In genomic region chr6:99590728-99591672, GRCh38 we compare ENCODE assay signal across 1 cellular context.
A peak's percentile ranks its signal among the peaks of the same experiment; 100 is the strongest.
TF ChIP-seq lines count a peak whose summit lies in the region.

No MANE protein-coding gene starts in this region.

TF ChIP-seq in WTC11, 78 proteins besides CTCF, POLR2A, EP300 and RAD21 (continued from another document):
- TF ChIP-seq USF2 (CRISPR knock-in tag; IDR thresholded peaks at IDR 0.05) (no peak), ZBTB21 (CRISPR knock-in tag; IDR thresholded peaks at IDR 0.05; ENCODE audit: borderline replicate concordance) (no peak), MLX (CRISPR knock-in tag; IDR thresholded peaks at IDR 0.05) (no peak), MXD4 (CRISPR knock-in tag; IDR thresholded peaks at IDR 0.05; ENCODE audit: borderline replicate concordance) (no peak), FOXJ3 (CRISPR knock-in tag; IDR thresholded peaks at IDR 0.05; ENCODE audit: borderline replicate concordance) (no peak), JAZF1 (CRISPR knock-in tag; IDR thresholded peaks at IDR 0.05) (no peak), NR3C1 (CRISPR knock-in tag; conservative IDR thresholded peaks at IDR 0.05; ENCODE audit: low read depth) (no peak), ZNF423 (CRISPR knock-in tag; IDR thresholded peaks at IDR 0.05) (no peak), ATF2 (CRISPR knock-in tag; IDR thresholded peaks at IDR 0.05; ENCODE audit: borderline replicate concordance, low read depth) (no peak), FOXP1 (CRISPR knock-in tag; IDR thresholded peaks at IDR 0.05; ENCODE audit: borderline replicate concordance) (0 out of 2 replicates have a peak, but pooled peaks have one; percentile 56), RELA (CRISPR knock-in tag; IDR thresholded peaks at IDR 0.05; ENCODE audit: borderline replicate concordance) (no peak), HMGXB4 (CRISPR knock-in tag; IDR thresholded peaks at IDR 0.05) (0 out of 2 replicates have a peak, but pooled peaks have one; percentile 23), SOX15 (CRISPR knock-in tag; IDR thresholded peaks at IDR 0.05) (no peak)
